In the genomic region with DNA sequence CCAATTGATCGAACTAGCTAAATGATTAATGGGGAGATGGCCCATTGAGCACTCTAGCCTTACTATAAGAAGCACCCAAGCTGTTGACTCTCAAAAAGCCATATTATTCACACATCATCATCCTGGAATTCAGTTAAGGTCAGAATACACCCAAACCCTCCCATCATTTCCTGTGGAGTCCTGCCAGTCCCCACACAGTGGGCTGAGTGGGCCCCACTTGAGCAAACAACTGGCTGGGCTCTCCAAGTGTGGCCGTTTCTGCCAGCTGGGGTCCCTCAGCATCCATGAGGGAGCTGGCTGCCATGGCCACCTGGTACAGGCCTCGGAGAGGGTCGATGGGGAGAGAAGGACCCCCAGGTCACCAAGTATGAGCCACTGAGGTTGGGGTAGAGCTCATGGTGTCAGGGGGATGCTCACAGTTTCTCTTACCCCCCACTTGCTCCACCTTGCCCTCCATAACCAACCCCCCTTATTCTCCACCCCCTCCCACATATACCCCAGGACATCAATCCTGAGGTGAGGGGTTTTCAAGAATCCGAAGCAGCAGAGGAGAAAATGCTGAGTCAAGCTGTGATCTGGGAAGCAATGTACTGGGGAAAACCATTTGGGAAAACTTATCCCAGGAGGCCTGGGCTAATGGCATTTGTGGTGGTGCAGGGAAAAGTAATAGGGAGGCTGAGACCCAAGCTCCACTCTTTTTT, we compare ENCODE assay signal across 13 cellular contexts.
DNase-seq lines count a peak whose midpoint lies in the region; ATAC-seq, FAIRE-seq and TF ChIP-seq lines count a peak whose summit lies in the region.
"Had no signal": no experiment of that assay in that cellular context is flagged by ENCODE, and none has a peak within 500 bp of the region (broad histone marks: within the 10 kb centered on the region; RNA-seq: fewer than 3 reads in every experiment).

No MANE protein-coding gene starts in this region.

- TF ChIP-seq POLR2A in A549 (IDR thresholded peaks at IDR 0.05; ENCODE audit: low read length) (no peak), K562 (conservative IDR thresholded peaks at IDR 0.05) (no peak)

- H3K9me3 Mint-ChIP-seq in HFFc6, result no peaks in the 10 kb centered on the region
- no peaks in the 10 kb centered on the region for H3K9me3 Mint-ChIP-seq in stimulated activated memory B cell treated with anti-CD40 and anti-IgM and Interleukin-4, amounts not matched to agents 10 μg/mL and 1 μg/mL and 100 μg/mL, for 72 hours
- H3K9me3 Mint-ChIP-seq in activated CD8-positive, alpha-beta T cell treated with anti-CD3 and anti-CD28 coated beads for 36 hours, result no peaks in the 10 kb centered on the region

- no peak for TF ChIP-seq RAD21 in A549 (conservative IDR thresholded peaks at IDR 0.05 in 1 of 2, IDR thresholded peaks at IDR 0.05 in 1 of 2)
- TF ChIP-seq RAD21 in K562 (CRISPR knock-in tag; conservative IDR thresholded peaks at IDR 0.05 in 1 of 2, IDR thresholded peaks at IDR 0.05 in 1 of 2), result no peak

- CTCF ChIA-PET in A549 (lab: Yijun Ruan, JAX), result interaction anchor here (0.6 to 3.5 kb wide), 16 partner anchors 7 to 731 kb away, joined by 3 to 19 read pairs (median 4); partner anchors contain the start of gene LGR6
- CTCF ChIA-PET in K562 (lab: Yijun Ruan, JAX; ENCODE audit: low intra/inter-chr PET ratio), result no interaction called here
- CTCF ChIA-PET in activated CD8-positive, alpha-beta T cell treated with anti-CD3 and anti-CD28 coated beads for 36 hours (lab: Charles Lee), result interaction anchor here (0.9 to 2.5 kb wide), 3 partner anchors 9 to 88 kb away, joined by 4 to 9 read pairs (median 4); partner anchors contain the start of gene LGR6

- no peak overlapping the region for H2AFZ ChIP-seq in K562 (ENCODE audit: low read depth, low read length)

- H3K4me2 ChIP-seq in A549 (peak overlapping the region; percentile 35), K562 (ENCODE audit: insufficient read depth, low read length) (no peak overlapping the region)

- H3K27ac ChIP-seq in A549, result peak overlapping the region; percentile 74 to 82
- no peak overlapping the region for H3K27ac ChIP-seq in K562 (ENCODE audit: extremely low read depth, low read depth, low read length)
- H3K27ac ChIP-seq: prostate gland had no signal

- peaks cover 12% of the 10 kb centered on the region for H3K27me3 Mint-ChIP-seq in HFFc6 (ENCODE audit: insufficient read depth)
- H3K27me3 Mint-ChIP-seq in stimulated activated memory B cell treated with anti-CD40 and anti-IgM and Interleukin-4, amounts not matched to agents 10 μg/mL and 1 μg/mL and 100 μg/mL, for 72 hours, result peaks cover 12% of the 10 kb centered on the region
- peaks cover 5% of the 10 kb centered on the region for H3K27me3 Mint-ChIP-seq in activated CD8-positive, alpha-beta T cell treated with anti-CD3 and anti-CD28 coated beads for 36 hours

- TF ChIP-seq CTCF in A549 (IDR thresholded peaks at IDR 0.05) (no peak), HFFc6 (IDR thresholded peaks at IDR 0.05) (no peak), K562 (IDR thresholded peaks at IDR 0.05 in 2 of 3, conservative IDR thresholded peaks at IDR 0.05 in 1 of 3; ENCODE audit: insufficient read depth in 2 of 3, low read depth in 1 of 3, low read length in 3 of 3) (no peak)
- no peak for TF ChIP-seq CTCF in activated CD8-positive, alpha-beta T cell treated with anti-CD3 and anti-CD28 coated beads for 36 hours (IDR thresholded peaks at IDR 0.05)

- peaks cover 4% of the 10 kb centered on the region; the same call in 1 of the 2 replicates for H4K20me1 ChIP-seq in K562 (replicated peaks; ENCODE audit: control insufficient read depth, insufficient read depth, low read length)

- H3K9me1 ChIP-seq in K562 (ENCODE audit: control insufficient read depth, insufficient read depth, low read length), result no peaks in the 10 kb centered on the region

- FAIRE-seq in A549 (lab: Jason Lieb, UNC) (no peak), K562 (lab: Jason Lieb, UNC) (no peak)

- H3K36me3 ChIP-seq in K562 (ENCODE audit: control insufficient read depth, insufficient read depth, low read length), result no peaks in the 10 kb centered on the region
- H3K36me3 ChIP-seq: prostate gland had no signal

- no peak overlapping the region for H3K4me3 ChIP-seq in A549
- no peak overlapping the region for H3K4me3 ChIP-seq in K562
- H3K4me3 ChIP-seq: prostate gland had no signal

- H3K79me2 ChIP-seq in K562 (ENCODE audit: control insufficient read depth, insufficient read depth, low read length), result no peaks in the 10 kb centered on the region

- BruUV-seq in K562 (replicated peaks; lab: Mats Ljungman, UMichigan), result no TSS peak

- H3K9me3 ChIP-seq in A549 (no peaks in the 10 kb centered on the region), K562 (replicated peaks; ENCODE audit: control insufficient read depth, insufficient read depth, low read depth, low read length) (no peaks in the 10 kb centered on the region)
- H3K9me3 ChIP-seq: prostate gland had no signal

- in situ Hi-C loops in K562 (cut with MboI), result no loop called here

- TF ChIP-seq EP300 in A549 (IDR thresholded peaks at IDR 0.05) (no peak), K562 (IDR thresholded peaks at IDR 0.05; ENCODE audit: low read length) (no peak)

- POLR2A ChIA-PET in A549 (lab: Yijun Ruan, JAX), result no interaction called here
- POLR2A ChIA-PET in K562 (lab: Yijun Ruan, JAX), result interaction anchor here (0.6 to 1.3 kb wide), 8 partner anchors 9 to 342 kb away, joined by 3 to 5 read pairs (median 3); no protein-coding TSS in a partner anchor
- POLR2A ChIA-PET in activated CD8-positive, alpha-beta T cell treated with anti-CD3 and anti-CD28 coated beads for 36 hours (lab: Charles Lee), result no interaction called here

- peak overlapping the region; percentile 54 for H3K27ac Mint-ChIP-seq in HFFc6
- no peak overlapping the region for H3K27ac Mint-ChIP-seq in stimulated activated memory B cell treated with anti-CD40 and anti-IgM and Interleukin-4, amounts not matched to agents 10 μg/mL and 1 μg/mL and 100 μg/mL, for 72 hours
- H3K27ac Mint-ChIP-seq in activated CD8-positive, alpha-beta T cell treated with anti-CD3 and anti-CD28 coated beads for 36 hours, result no peak overlapping the region
- H3K27ac Mint-ChIP-seq: B cell had no signal

- H3K4me1 ChIP-seq in A549 (peaks cover 53% of the 10 kb centered on the region), K562 (replicated peaks in 1 of 2; ENCODE audit: control insufficient read depth in 2 of 2, insufficient read depth in 2 of 2, low read length in 2 of 2) (no peaks in the 10 kb centered on the region)
- H3K4me1 ChIP-seq: prostate gland had no signal

- H3K9ac ChIP-seq in K562 (ENCODE audit: insufficient read depth in 1 of 2, low read depth in 2 of 2, low read length in 2 of 2), result 0 out of 4 replicates have a peak overlapping the region, but pooled peaks of 1 of the 2 experiments have one; percentile 17

- H3K4me1 Mint-ChIP-seq in HFFc6 (ENCODE audit: low read depth), result peaks cover 77% of the 10 kb centered on the region
- H3K4me1 Mint-ChIP-seq in stimulated activated memory B cell treated with anti-CD40 and anti-IgM and Interleukin-4, amounts not matched to agents 10 μg/mL and 1 μg/mL and 100 μg/mL, for 72 hours, result no peaks in the 10 kb centered on the region
- H3K4me1 Mint-ChIP-seq in activated CD8-positive, alpha-beta T cell treated with anti-CD3 and anti-CD28 coated beads for 36 hours (ENCODE audit: low read depth), result peaks cover 13% of the 10 kb centered on the region
- H3K4me1 Mint-ChIP-seq: B cell had no signal

- H3K4me3 Mint-ChIP-seq in HFFc6, result peak overlapping the region; percentile 72
- H3K4me3 Mint-ChIP-seq in stimulated activated memory B cell treated with anti-CD40 and anti-IgM and Interleukin-4, amounts not matched to agents 10 μg/mL and 1 μg/mL and 100 μg/mL, for 72 hours, result no peak overlapping the region
- no peak overlapping the region for H3K4me3 Mint-ChIP-seq in activated CD8-positive, alpha-beta T cell treated with anti-CD3 and anti-CD28 coated beads for 36 hours
- H3K4me3 Mint-ChIP-seq: B cell had no signal

- H3K27me3 ChIP-seq in K562 (ENCODE audit: control insufficient read depth in 2 of 2, insufficient read depth in 2 of 2, low read length in 2 of 2), result peaks cover 26 to 70% of the 10 kb centered on the region in 2 experiments

- no peak for DNase-seq in A549 (ENCODE audit: low read depth in 1 of 2, low spot score in 1 of 2)
- peak; percentile 40 for DNase-seq in HFFc6
- no peak for DNase-seq in K562 (ENCODE audit: extremely low read depth in 1 of 4, low spot score in 3 of 4)
- DNase-seq in kidney glomerular epithelial cell (lab: John Stamatoyannopoulos, UW), result peak; percentile 26
- no peak for DNase-seq in T-helper 1 cell
- DNase-seq in activated CD8-positive, alpha-beta T cell treated with anti-CD3 and anti-CD28 coated beads for 36 hours, result no peak
- DNase-seq: activated CD8-positive, alpha-beta memory T cell treated with anti-CD3 and anti-CD28 coated beads, Interleukin-2, amount 50 U/mL, for 4 hours; GDM1; NCI-H2081 treated with DMSO at 0.1 percent for 48 hours had no signal

- ATAC-seq in A549, result no peak; a peak in 1 of 6 replicates
- ATAC-seq in K562, result no peak
- no peak for ATAC-seq in HG03108 (IDR thresholded peaks at IDR 0.05; ENCODE audit: unreplicated experiment)
- no peak for ATAC-seq in stimulated activated memory B cell treated with anti-CD40 and anti-IgM and Interleukin-4, amounts not matched to agents 10 μg/mL and 1 μg/mL and 100 μg/mL, for 72 hours
- ATAC-seq in activated CD8-positive, alpha-beta T cell treated with anti-CD3 and anti-CD28 coated beads for 36 hours, result no peak

- H3K36me3 Mint-ChIP-seq in HFFc6 (ENCODE audit: low read depth), result no peaks in the 10 kb centered on the region
- no peaks in the 10 kb centered on the region for H3K36me3 Mint-ChIP-seq in stimulated activated memory B cell treated with anti-CD40 and anti-IgM and Interleukin-4, amounts not matched to agents 10 μg/mL and 1 μg/mL and 100 μg/mL, for 72 hours
- no peaks in the 10 kb centered on the region for H3K36me3 Mint-ChIP-seq in activated CD8-positive, alpha-beta T cell treated with anti-CD3 and anti-CD28 coated beads for 36 hours (ENCODE audit: low read depth)

- intact Hi-C loops in K562 (cut with micrococcal nuclease), result no loop called here
- intact Hi-C loops in activated CD8-positive, alpha-beta T cell treated with anti-CD3 and anti-CD28 coated beads for 36 hours (cut with micrococcal nuclease), result no loop called here

- 56% methylated on average over 3 of the region's 5 CpGs for WGBS in A549 (ENCODE audit: missing lambda C conversion rate)
- 3% methylated on average over 5 of the region's 5 CpGs for WGBS in K562 (ENCODE audit: insufficient coverage, low coverage, missing lambda C conversion rate)

TF ChIP-seq in A549, 52 proteins besides CTCF, POLR2A, EP300 and RAD21 (continues in another document):
- TF ChIP-seq MAFK (IDR thresholded peaks at IDR 0.05; ENCODE audit: partially characterized antibody) (peak; percentile 12), PHF8 (IDR thresholded peaks at IDR 0.05; ENCODE audit: borderline replicate concordance, low read depth) (no peak), RFX5 (IDR thresholded peaks at IDR 0.05) (no peak), ESRRA (IDR thresholded peaks at IDR 0.05; ENCODE audit: borderline replicate concordance, low read length) (no peak)

TF ChIP-seq in K562, 482 proteins besides CTCF, POLR2A, EP300 and RAD21 (continues in another document):
- TF ChIP-seq ZNF75A (CRISPR knock-in tag; IDR thresholded peaks at IDR 0.05), result no peak
- TF ChIP-seq NFE2 (IDR thresholded peaks at IDR 0.05; ENCODE audit: low read depth), result 0 out of 2 replicates have a peak, but pooled peaks have one; percentile 15
- TF ChIP-seq ZNF586 (CRISPR knock-in tag; conservative IDR thresholded peaks at IDR 0.05), result no peak
- 0 out of 2 replicates have a peak, but pooled peaks have one; percentile 29 for TF ChIP-seq ZNF316 (IDR thresholded peaks at IDR 0.05)

Comparison
In these comparisons a context has a peak if more than half of its experiments do, and no peak if none do; other contexts are left out.
1. DNase-seq: peak in HFFc6 (single experiment) and kidney glomerular epithelial cell (single experiment); none in A549 (0 of 2), K562 (0 of 4), T-helper 1 cell (0 of 5) and activated CD8-positive, alpha-beta T cell treated with anti-CD3 and anti-CD28 coated beads for 36 hours (single experiment).
2. Of the 35 proteins assayed by ChIP-seq in both K562 and A549: peak only in K562: none; only in A549: MAFK; in both: none; in neither: 34.